ENCODE assay signal across 1 cellular context in genomic region chr17:55344514-55344997, GRCh38.
A peak's percentile ranks its signal among the peaks of the same experiment; 100 is the strongest.
TF ChIP-seq lines count a peak whose summit lies in the region.

No MANE protein-coding gene starts in this region.

TF ChIP-seq in K562, 482 proteins besides CTCF, POLR2A, EP300 and RAD21 (continued from another document and continues in another):
- TF ChIP-seq ZNF609 (CRISPR knock-in tag; IDR thresholded peaks at IDR 0.05; ENCODE audit: borderline replicate concordance) (no peak), ZC3H8 (IDR thresholded peaks at IDR 0.05) (no peak), SNIP1 (IDR thresholded peaks at IDR 0.05; ENCODE audit: low read depth) (no peak), MAFF (IDR thresholded peaks at IDR 0.05; ENCODE audit: low read length) (no peak), HMGXB4 (CRISPR knock-in tag; IDR thresholded peaks at IDR 0.05) (no peak), SUPT5H (IDR thresholded peaks at IDR 0.05) (no peak), SRF (CRISPR knock-in tag; IDR thresholded peaks at IDR 0.05) (peak in 1 of 2 experiments; percentile 43; a peak in 1 of 4 replicates), DNMT1 (IDR thresholded peaks at IDR 0.05) (no peak), ELF1 (tag; IDR thresholded peaks at IDR 0.05) (peak; percentile 80), IFI16 (CRISPR knock-in tag; IDR thresholded peaks at IDR 0.05) (no peak), ZBTB2 (IDR thresholded peaks at IDR 0.05) (peak; percentile 69; the same call in 1 of the 2 replicates), SOX6 (IDR thresholded peaks at IDR 0.05) (peak; percentile 80), ZC3H4 (CRISPR knock-in tag; IDR thresholded peaks at IDR 0.05; ENCODE audit: borderline replicate concordance) (no peak), SMARCE1 (IDR thresholded peaks at IDR 0.05) (peak; percentile 96), RNF2 (IDR thresholded peaks at IDR 0.05) (peak; percentile 76), ZEB2 (IDR thresholded peaks at IDR 0.05) (0 out of 2 replicates have a peak, but pooled peaks have one; percentile 21), KLF10 (CRISPR knock-in tag; IDR thresholded peaks at IDR 0.05) (no peak), RCOR1 (IDR thresholded peaks at IDR 0.05; ENCODE audit: borderline replicate concordance in 1 of 2, low read depth in 2 of 2, low read length in 2 of 2) (peak in 1 of 2 experiments; percentile 86; a peak in 2 of 4 replicates), ATF7 (IDR thresholded peaks at IDR 0.05) (peak; percentile 96), CEBPG (CRISPR knock-in tag; IDR thresholded peaks at IDR 0.05) (no peak), CEBPG (tag; conservative IDR thresholded peaks at IDR 0.05 in 1 of 2, IDR thresholded peaks at IDR 0.05 in 1 of 2) (no peak), GATA2 (CRISPR knock-in tag; IDR thresholded peaks at IDR 0.05) (peak; percentile 93), MAZ (CRISPR knock-in tag; conservative IDR thresholded peaks at IDR 0.05 in 1 of 2, IDR thresholded peaks at IDR 0.05 in 1 of 2) (0 out of 4 replicates have a peak, but pooled peaks of 1 of the 2 experiments have one; percentile 21), YY1 (IDR thresholded peaks at IDR 0.05; ENCODE audit: borderline replicate concordance in 1 of 3, control insufficient read depth in 1 of 3, extremely low read depth in 1 of 3, insufficient read depth in 3 of 3, insufficient read length in 1 of 3, insufficient replicate concordance in 2 of 3, low read depth in 1 of 3, low read length in 2 of 3) (no peak), ZFP1 (CRISPR knock-in tag; IDR thresholded peaks at IDR 0.05) (no peak), ZNF263 (CRISPR knock-in tag; IDR thresholded peaks at IDR 0.05; ENCODE audit: borderline replicate concordance) (no peak), SMARCC2 (IDR thresholded peaks at IDR 0.05; ENCODE audit: low read depth) (peak; percentile 95), HNRNPLL (IDR thresholded peaks at IDR 0.05; ENCODE audit: low read depth, low read length, poor library complexity, severe bottlenecking) (no peak), ZNF23 (CRISPR knock-in tag; IDR thresholded peaks at IDR 0.05) (no peak), CTBP1 (IDR thresholded peaks at IDR 0.05; ENCODE audit: borderline replicate concordance) (peak; percentile 79), NEUROD1 (IDR thresholded peaks at IDR 0.05; ENCODE audit: borderline replicate concordance, low read depth, low read length, partially characterized antibody) (peak; percentile 38), PTRF (tag; IDR thresholded peaks at IDR 0.05) (no peak), TSC22D4 (tag; IDR thresholded peaks at IDR 0.05) (no peak), MAFK (IDR thresholded peaks at IDR 0.05; ENCODE audit: low read length) (no peak), CBFA2T2 (conservative IDR thresholded peaks at IDR 0.05) (peak; percentile 66), RAD51 (IDR thresholded peaks at IDR 0.05; ENCODE audit: borderline replicate concordance, low read depth) (no peak), RBM14 (IDR thresholded peaks at IDR 0.05; ENCODE audit: borderline replicate concordance, insufficient read depth, low read depth, low read length) (no peak), NR2C1 (IDR thresholded peaks at IDR 0.05) (no peak), NR2C1 (tag; IDR thresholded peaks at IDR 0.05) (0 out of 2 replicates have a peak, but pooled peaks have one; percentile 23), ARNT (IDR thresholded peaks at IDR 0.05) (peak in 1 of 2 experiments; percentile 70; a peak in 1 of 4 replicates), ZNF24 (IDR thresholded peaks at IDR 0.05) (no peak), COPS2 (conservative IDR thresholded peaks at IDR 0.05) (no peak), DIDO1 (tag; IDR thresholded peaks at IDR 0.05; ENCODE audit: low read depth) (no peak), CTCFL (IDR thresholded peaks at IDR 0.05; ENCODE audit: borderline replicate concordance, insufficient read depth, low read depth, low read length, poor library complexity, severe bottlenecking) (no peak), TEAD4 (IDR thresholded peaks at IDR 0.05; ENCODE audit: low read length) (peak; percentile 77), TEAD4 (CRISPR knock-in tag; IDR thresholded peaks at IDR 0.05; ENCODE audit: borderline replicate concordance) (no peak), SMARCA5 (IDR thresholded peaks at IDR 0.05) (no peak), ESRRA (IDR thresholded peaks at IDR 0.05; ENCODE audit: borderline replicate concordance, low read depth) (peak; percentile 96), BRF2 (IDR thresholded peaks at IDR 0.05; ENCODE audit: borderline replicate concordance, insufficient read depth, insufficient read length) (no peak), ZHX1 (conservative IDR thresholded peaks at IDR 0.05; ENCODE audit: low read length) (no peak), E2F6 (IDR thresholded peaks at IDR 0.05; ENCODE audit: borderline replicate concordance in 1 of 2, extremely low read depth in 1 of 2, insufficient read depth in 1 of 2, insufficient read length in 1 of 2, low read depth in 1 of 2, low read length in 1 of 2, poor library complexity in 1 of 2, severe bottlenecking in 1 of 2) (no peak), KLF16 (IDR thresholded peaks at IDR 0.05) (no peak), ILK (tag; IDR thresholded peaks at IDR 0.05; ENCODE audit: borderline replicate concordance, low read depth) (no peak), THAP12 (CRISPR knock-in tag; IDR thresholded peaks at IDR 0.05) (no peak), MYC (IDR thresholded peaks at IDR 0.05; ENCODE audit: low read depth, low read length) (no peak), MYC (CRISPR knock-in tag; IDR thresholded peaks at IDR 0.05; ENCODE audit: borderline replicate concordance, low read depth) (no peak), HDAC3 (IDR thresholded peaks at IDR 0.05; ENCODE audit: borderline replicate concordance, partially characterized antibody) (peak; percentile 71)
